Comparison of ENCODE assay signal across 26 cellular contexts in genomic region chr3:80592792-80593191, GRCh38.
"Had no signal": no experiment of that assay in that cellular context is flagged by ENCODE, and none has a peak within 500 bp of the region (broad histone marks: within the 10 kb centered on the region; RNA-seq: fewer than 3 reads in every experiment).

No MANE protein-coding gene starts in this region.

- H3K4me3 ChIP-seq: pancreas, prostate gland, right atrium auricular region, skin epidermis, stomach, thoracic aorta, thyroid gland, tibial nerve, upper lobe of left lung, vagina had no signal

- H3K9me3 ChIP-seq: neutrophil, prostate gland, right atrium auricular region, thoracic aorta, thyroid gland, upper lobe of left lung, vagina had no signal

- DNase-seq: naive thymus-derived CD4-positive, alpha-beta T cell; nephron progenitor cell; nucleus accumbens; pancreas; retina; stimulated activated CD4-positive, alpha-beta T cell treated with anti-CD3 and anti-CD28 coated beads, Interleukin-15, amount 100 ng/mL, for 24 hours; stimulated activated CD4-positive, alpha-beta T cell treated with anti-CD3 and anti-CD28 coated beads, Interleukin-2, amount 100 ng/mL, for 24 hours; stimulated activated CD4-positive, alpha-beta T cell treated with anti-CD3 and anti-CD28 coated beads, Interleukin-2, amount 100 ng/mL, for 48 hours; stimulated activated CD4-positive, alpha-beta T cell treated with anti-CD3 and anti-CD28 coated beads, Interleukin-4, amount 100 ng/mL, for 24 hours; stimulated activated naive B cell treated with anti-CD40 and anti-IgM and Interleukin-4, amounts not matched to agents 10 μg/mL and 1 μg/mL and 100 μg/mL, for 72 hours; stimulated activated naive CD4-positive, alpha-beta T cell treated with Interleukin-2 at 50 U/mL for 16 hours; stomach; thyroid gland; trophoblast cell; upper lobe of left lung had no signal

- FAIRE-seq: urothelium cell line had no signal

- H3K27ac ChIP-seq: neutrophil, pancreas, prostate gland, right atrium auricular region, skin epidermis, stomach, thoracic aorta, thyroid gland, tibial nerve, upper lobe of left lung, vagina had no signal

- ATAC-seq: naive thymus-derived CD4-positive, alpha-beta T cell; natural killer cell treated with Interleukin-12 subunit alpha and Interleukin-12 subunit beta and Interleukin-15 and Interleukin-18, amount 100 ng/mL, for 72 hours; pancreas; sciatic nerve; stimulated activated effector memory CD8-positive, alpha-beta T cell treated with anti-CD3 and anti-CD28 coated beads, Interleukin-12 subunit alpha, Interleukin-12 subunit beta, amount 100 ng/mL, for 72 hours; stimulated activated naive B cell treated with anti-CD40 and anti-IgM and Interleukin-4, amounts not matched to agents 10 μg/mL and 1 μg/mL and 100 μg/mL, for 72 hours had no signal

- H3K4me1 ChIP-seq: pancreas, prostate gland, right atrium auricular region, stomach, thyroid gland, tibial nerve, upper lobe of left lung, vagina had no signal

- H3K27me3 ChIP-seq: neutrophil, pancreas, right atrium auricular region, stomach, thyroid gland, tibial nerve, upper lobe of left lung, vagina had no signal

- H3K36me3 ChIP-seq: neutrophil, pancreas, prostate gland, right atrium auricular region, stomach, thoracic aorta, thyroid gland, tibial nerve, upper lobe of left lung, vagina had no signal
